Comparison of ENCODE assay signal across 3 cellular contexts in genomic region chr1:83039091-83039490, GRCh38.
A peak's percentile ranks its signal among the peaks of the same experiment; 100 is the strongest.
TF ChIP-seq lines count a peak whose summit lies in the region.
"Not testable (repeated sequence)": the region's sequence is repeated elsewhere in the genome, so short reads cannot be mapped to it uniquely, and the experiment has no call there.

No MANE protein-coding gene starts in this region.

TF ChIP-seq in K562, 482 proteins besides CTCF, POLR2A, EP300 and RAD21:
- TF ChIP-seq CEBPG (CRISPR knock-in tag; IDR thresholded peaks at IDR 0.05): not testable (repeated sequence)
- TF ChIP-seq CEBPG (tag; conservative IDR thresholded peaks at IDR 0.05 in 1 of 2, IDR thresholded peaks at IDR 0.05 in 1 of 2): 0 out of 4 replicates have a peak, but pooled peaks have one; percentile 11 to 19
TF ChIP-seq in K562: peak in this region for 1; not testable (repeated sequence) for 481.

TF ChIP-seq in H1, 55 proteins besides CTCF, POLR2A, EP300 and RAD21:
- TF ChIP-seq CEBPB (IDR thresholded peaks at IDR 0.05; ENCODE audit: low read depth, low read length): peak; percentile 33; the same call in 1 of the 2 replicates
TF ChIP-seq in H1: peak in this region for 1; not testable (repeated sequence) for 54.

TF ChIP-seq in HepG2, 621 proteins besides CTCF, POLR2A, EP300 and RAD21:
- 0 out of 2 replicates have a peak, but pooled peaks have one; percentile 20 for TF ChIP-seq ATF7 (IDR thresholded peaks at IDR 0.05)
- not testable (repeated sequence) for TF ChIP-seq ATF7 (CRISPR knock-in tag; IDR thresholded peaks at IDR 0.05)
